Comparison of ENCODE assay signal across 13 cellular contexts in genomic region chr17:9192010-9192409, GRCh38.
"Had no signal": no experiment of that assay in that cellular context is flagged by ENCODE, and none has a peak within 500 bp of the region (broad histone marks: within the 10 kb centered on the region; RNA-seq: fewer than 3 reads in every experiment).

No MANE protein-coding gene starts in this region.

- DNase-seq: activated CD4-positive, alpha-beta T cell treated with anti-CD3 and anti-CD28 coated beads for 4 hours; activated naive CD4-positive, alpha-beta T cell treated with anti-CD3 and anti-CD28 coated beads, Interleukin-2, amount 50 U/mL, for 16 hours; activated T-cell treated with anti-CD3 and anti-CD28 coated beads for 4 hours; hypothalamus; left cardiac atrium; naive B cell; retina; stomach; T-cell had no signal

- H3K27ac ChIP-seq: neutrophil, skin epidermis, stomach, thoracic aorta had no signal

- ATAC-seq: T-cell had no signal

- H3K9me3 ChIP-seq: neutrophil, stomach, thoracic aorta had no signal

- H3K36me3 ChIP-seq: neutrophil, stomach, thoracic aorta had no signal

- H3K27me3 ChIP-seq: stomach had no signal

- H3K4me3 ChIP-seq: lung, skin epidermis, stomach, thoracic aorta had no signal
